Comparison of ENCODE assay signal across 1 cellular context in the genomic region with DNA sequence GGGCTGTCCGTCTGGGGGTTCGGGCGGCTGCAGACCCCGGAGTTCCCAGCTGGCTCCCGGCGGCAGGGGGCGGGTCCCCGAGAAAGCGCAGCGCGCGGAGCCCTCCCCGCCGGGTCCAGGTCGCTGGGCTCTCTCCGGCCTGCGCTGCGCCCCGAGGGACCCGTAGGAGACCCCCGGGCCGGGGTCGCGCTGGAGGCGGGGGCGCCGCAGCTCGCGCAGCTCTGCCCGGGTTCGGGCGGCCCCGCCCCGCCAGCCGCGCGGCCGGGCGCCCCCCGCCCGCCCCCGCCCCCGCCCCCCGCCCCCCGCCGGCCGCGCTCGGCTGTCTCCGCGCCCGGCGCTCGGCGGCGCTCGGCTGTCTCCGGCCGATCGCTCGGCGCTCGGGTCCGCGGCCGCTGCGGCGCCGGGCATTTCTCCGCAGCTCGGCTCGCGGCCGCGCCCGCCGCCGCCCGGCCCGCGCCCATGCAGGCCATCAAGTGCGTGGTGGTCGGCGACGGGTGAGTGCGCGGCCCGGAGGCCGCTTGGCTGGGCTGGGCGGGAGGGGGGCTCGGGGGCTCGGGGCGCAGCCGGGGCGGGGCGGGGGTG.
TF ChIP-seq lines count a peak whose summit lies in the region.

A gene (plus strand): TSS at position 376 of the 582 bp plus-strand sequence. CDS start 84 bp downstream, at position 460.

TF ChIP-seq in A549, 52 proteins besides CTCF, POLR2A, EP300 and RAD21 (continued from another document):
- TF ChIP-seq, protein P1, sequence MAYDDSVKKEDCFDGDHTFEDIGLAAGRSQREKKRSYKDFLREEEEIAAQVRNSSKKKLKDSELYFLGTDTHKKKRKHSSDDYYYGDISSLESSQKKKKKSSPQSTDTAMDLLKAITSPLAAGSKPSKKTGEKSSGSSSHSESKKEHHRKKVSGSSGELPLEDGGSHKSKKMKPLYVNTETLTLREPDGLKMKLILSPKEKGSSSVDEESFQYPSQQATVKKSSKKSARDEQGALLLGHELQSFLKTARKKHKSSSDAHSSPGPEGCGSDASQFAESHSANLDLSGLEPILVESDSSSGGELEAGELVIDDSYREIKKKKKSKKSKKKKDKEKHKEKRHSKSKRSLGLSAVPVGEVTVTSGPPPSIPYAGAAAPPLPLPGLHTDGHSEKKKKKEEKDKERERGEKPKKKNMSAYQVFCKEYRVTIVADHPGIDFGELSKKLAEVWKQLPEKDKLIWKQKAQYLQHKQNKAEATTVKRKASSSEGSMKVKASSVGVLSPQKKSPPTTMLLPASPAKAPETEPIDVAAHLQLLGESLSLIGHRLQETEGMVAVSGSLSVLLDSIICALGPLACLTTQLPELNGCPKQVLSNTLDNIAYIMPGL (CRISPR knock-in tag; IDR thresholded peaks at IDR 0.05; ENCODE audit: borderline replicate concordance): no peak
- TF ChIP-seq KDM5A (IDR thresholded peaks at IDR 0.05): no peak
